8 cellular contexts compared by ENCODE assay signal in genomic region chr5:96808541-96808828, GRCh38. TPM values are rescaled to one million over a fixed set of nuclear protein-coding genes. Genes with fewer than 3 reads are reported as not detected.
A peak's percentile ranks its signal among the peaks of the same experiment; 100 is the strongest.
DNase-seq lines count a peak whose midpoint lies in the region; ATAC-seq, FAIRE-seq and TF ChIP-seq lines count a peak whose summit lies in the region.

No MANE protein-coding gene starts in this region.

- no peak overlapping the region for H4K91ac ChIP-seq in H9 (ENCODE audit: insufficient read length, low read depth, low read length)

- H3K27me3 ChIP-seq in H9 (ENCODE audit: insufficient read depth, low read length) (no peaks in the 10 kb centered on the region), gastroesophageal sphincter (no peaks in the 10 kb centered on the region), small intestine (ENCODE audit: control insufficient read depth in 2 of 2, insufficient read depth in 2 of 2, low read length in 2 of 2) (no peaks in the 10 kb centered on the region)

- H3T11ph ChIP-seq in H9 (ENCODE audit: low read length), result no peak overlapping the region

- FAIRE-seq in small intestine (lab: Jason Lieb, UNC), result no peak

- TF ChIP-seq CTCF in H9 (conservative IDR thresholded peaks at IDR 0.05) (no peak), WTC11 (IDR thresholded peaks at IDR 0.05) (no peak), gastroesophageal sphincter (IDR thresholded peaks at IDR 0.05) (no peak)

- H3K79me1 ChIP-seq in H9 (ENCODE audit: insufficient read depth, low read depth, low read length, poor library complexity, severe bottlenecking), result no peaks in the 10 kb centered on the region

- TF ChIP-seq POLR2A in gastroesophageal sphincter (IDR thresholded peaks at IDR 0.05), result no peak

- no peak overlapping the region for H2BK20ac ChIP-seq in H9 (ENCODE audit: low read depth, low read length, poor library complexity, severe bottlenecking)

- H2BK12ac ChIP-seq in H9 (ENCODE audit: insufficient read length, low read depth, low read length), result no peak overlapping the region

- H2BK15ac ChIP-seq in H9 (ENCODE audit: low read depth, low read length), result no peak overlapping the region

- H3K14ac ChIP-seq in H9 (ENCODE audit: insufficient read depth, low read length), result no peak overlapping the region

- H3K4me1 ChIP-seq in H9 (ENCODE audit: insufficient read depth, low read length) (no peaks in the 10 kb centered on the region), gastroesophageal sphincter (peaks cover 0 to 26% (median 3%) of the 10 kb centered on the region in 3 donors), small intestine (ENCODE audit: control insufficient read depth in 2 of 2, insufficient read depth in 1 of 2, low read depth in 1 of 2, low read length in 1 of 2) (peaks cover 3 to 6% of the 10 kb centered on the region in 2 donors)

- no peak overlapping the region for H4K8ac ChIP-seq in H9 (replicated peaks; ENCODE audit: insufficient read length, low read depth, low read length)

- H3K27ac Mint-ChIP-seq in H9 (peak overlapping the region in 1 of 3 experiments; percentile 97; a peak in 2 of 7 replicates), WTC11 (peak overlapping the region; percentile 97)

- no peak overlapping the region for H3K27ac ChIP-seq in H9 (ENCODE audit: insufficient read length, low read depth, low read length)
- H3K27ac ChIP-seq in gastroesophageal sphincter, result peak overlapping the region; percentile 67 to 100 (median 100)
- H3K27ac ChIP-seq in small intestine (ENCODE audit: low read depth in 1 of 2, low read length in 1 of 2), result peak overlapping the region; percentile 98 to 100

- H3K79me2 ChIP-seq in H9 (ENCODE audit: insufficient read depth, low read length), result no peaks in the 10 kb centered on the region

- DNase-seq in H9 (no peak), WTC11 (ENCODE audit: low spot score) (no peak), small intestine (no peak), cerebellum (ENCODE audit: low spot score) (no peak)

- H3K4me1 Mint-ChIP-seq in H9, result peaks cover 21 to 22% of the 10 kb centered on the region in 2 experiments
- peaks cover 26% of the 10 kb centered on the region for H3K4me1 Mint-ChIP-seq in WTC11

- POLR2A ChIA-PET in WTC11 (lab: Charles Lee), result interaction anchor here (1.2 to 1.5 kb wide), 3 partner anchors 10 to 326 kb away, joined by 3 to 8 read pairs (median 4); partner anchors contain the start of gene LNPEP

- H3K36me3 Mint-ChIP-seq in H9 (ENCODE audit: insufficient read depth in 1 of 3, low read depth in 3 of 3) (no peaks in the 10 kb centered on the region), WTC11 (no peaks in the 10 kb centered on the region)

- peak overlapping the region; percentile 94 to 96 for H3K4me3 ChIP-seq in gastroesophageal sphincter
- H3K4me3 ChIP-seq in small intestine (ENCODE audit: low read depth in 1 of 2, low read length in 2 of 2), result peak overlapping the region; percentile 95 to 97

- H3K4me3 Mint-ChIP-seq in H9 (peak overlapping the region; percentile 92 to 98), WTC11 (peak overlapping the region; percentile 89)

- no peaks in the 10 kb centered on the region for H4K20me1 ChIP-seq in H9 (ENCODE audit: control insufficient read depth, insufficient read depth, insufficient read length)

- no peak for ATAC-seq in WTC11
- ATAC-seq in gastroesophageal sphincter, result no peak
- ATAC-seq in HG03135 (IDR thresholded peaks at IDR 0.05; ENCODE audit: unreplicated experiment), result no peak
- ATAC-seq in HG02852 (IDR thresholded peaks at IDR 0.05; ENCODE audit: unreplicated experiment), result no peak
- ATAC-seq in HG03521 (IDR thresholded peaks at IDR 0.05; ENCODE audit: unreplicated experiment), result no peak

- H3K9me3 ChIP-seq in H9 (ENCODE audit: control insufficient read depth, low read depth, low read length) (no peaks in the 10 kb centered on the region), gastroesophageal sphincter (no peaks in the 10 kb centered on the region), small intestine (ENCODE audit: control insufficient read depth, low read depth) (no peaks in the 10 kb centered on the region)

- no peak overlapping the region for H2BK120ac ChIP-seq in H9 (ENCODE audit: low read depth, low read length, poor library complexity, severe bottlenecking)

- H3K23me2 ChIP-seq in H9 (ENCODE audit: insufficient read length, low read depth, low read length, poor library complexity, severe bottlenecking), result peaks cover 5% of the 10 kb centered on the region

- H3K36me3 ChIP-seq in gastroesophageal sphincter (peaks cover 0 to 5% of the 10 kb centered on the region in 2 donors), small intestine (ENCODE audit: control insufficient read depth in 2 of 2, insufficient read depth in 2 of 2, low read length in 2 of 2) (no peaks in the 10 kb centered on the region)

- WGBS in H9 (ENCODE audit: extremely low coverage, insufficient read length, low lambda C conversion rate), result no CpG with 5 or more reads among the region's 2 CpGs
- WGBS in gastroesophageal sphincter (ENCODE audit: low coverage in 1 of 2), 2 donors, result 20 to 21% methylated on average over 1 to 2 of the region's 2 CpGs
- WGBS in small intestine, 3 donors, result 5 to 15% (median 7%) methylated on average over 2 of the region's 2 CpGs

- H4K5ac ChIP-seq in H9 (ENCODE audit: insufficient read length, low read depth, low read length), result no peak overlapping the region

- no peak overlapping the region for H3K4ac ChIP-seq in H9 (ENCODE audit: low read depth, low read length)

- H2AK5ac ChIP-seq in H9 (ENCODE audit: insufficient read length, low read length), result no peak overlapping the region

- H3K4me2 ChIP-seq in H9 (ENCODE audit: insufficient read depth, insufficient read length, low read length), result peak overlapping the region; percentile 36

- no peak overlapping the region for H2BK5ac ChIP-seq in H9 (ENCODE audit: insufficient read length, low read length)

- TF ChIP-seq EP300 in gastroesophageal sphincter (IDR thresholded peaks at IDR 0.05), result no peak

- H3K56ac ChIP-seq in H9 (ENCODE audit: insufficient read length, low read depth, low read length), result no peak overlapping the region

- peaks cover 17% of the 10 kb centered on the region for H3K27me3 Mint-ChIP-seq in H9 (ENCODE audit: low read depth)
- peaks cover 15% of the 10 kb centered on the region for H3K27me3 Mint-ChIP-seq in WTC11 (ENCODE audit: low read depth)

- H3K9me3 Mint-ChIP-seq in H9 (no peaks in the 10 kb centered on the region; a peak in 1 of 5 replicates), WTC11 (no peaks in the 10 kb centered on the region)

- no peak overlapping the region for H3K23ac ChIP-seq in H9 (ENCODE audit: insufficient read length, low read depth, low read length)

- H2AFZ ChIP-seq in H9 (ENCODE audit: low read length), result peak overlapping the region; percentile 88

- H3K9ac ChIP-seq in H9 (ENCODE audit: extremely low read depth, insufficient read length, low read length), result peak overlapping the region; percentile 12

- H3K18ac ChIP-seq in H9 (ENCODE audit: insufficient read length, low read depth, low read length), result no peak overlapping the region

- CTCF ChIA-PET in WTC11 (lab: Charles Lee), result interaction anchor here (0.7 to 1.6 kb wide), 7 partner anchors 9 to 206 kb away, joined by 3 to 10 read pairs (median 3); no protein-coding TSS in a partner anchor

TF ChIP-seq in WTC11, 78 proteins besides CTCF, POLR2A, EP300 and RAD21 (continues in another document):
- TF ChIP-seq JUN (CRISPR knock-in tag; IDR thresholded peaks at IDR 0.05), result no peak
- no peak for TF ChIP-seq ZSCAN18 (CRISPR knock-in tag; IDR thresholded peaks at IDR 0.05)
- TF ChIP-seq ZBTB43 (CRISPR knock-in tag; IDR thresholded peaks at IDR 0.05), result no peak
- TF ChIP-seq USF2 (CRISPR knock-in tag; IDR thresholded peaks at IDR 0.05), result no peak

RNA-seq across cellular contexts. Expression of gene ERAP1, which starts 0.7 kb away (rescaled TPM):
- total RNA-seq in H9 (2021), result 14.5 and 15.9 TPM in 2 replicates
- total RNA-seq in WTC11 (2021), result 10.6 to 13.9 TPM (median 11.7 TPM) in 3 replicates
- 10 to 100 TPM; 18.8 to 33.4 (median 28.4) TPM for total RNA-seq in gastroesophageal sphincter
- polyA plus RNA-seq in small intestine, result 10 to 100 TPM in 2 of 3 donors, 1 to 10 TPM in 1; 8.5 to 36.1 (median 20.5) TPM
- total RNA-seq in cerebellum, result 16.1 TPM
